Comparison of ENCODE assay signal across 5 cellular contexts in genomic region chr3:157776822-157777221, GRCh38.
"Had no signal": no experiment of that assay in that cellular context is flagged by ENCODE, and none has a peak within 500 bp of the region (broad histone marks: within the 10 kb centered on the region; RNA-seq: fewer than 3 reads in every experiment).

No MANE protein-coding gene starts in this region.

- H3K27ac ChIP-seq: HL-60 had no signal

- DNase-seq: IMR-90, KBM-7 had no signal

- ATAC-seq: HepG2, K562 had no signal

- H3K4me3 ChIP-seq: K562 had no signal
